Comparison of ENCODE assay signal across 8 cellular contexts in genomic region chr5:38141665-38142064, GRCh38.
"Had no signal": no experiment of that assay in that cellular context is flagged by ENCODE, and none has a peak within 500 bp of the region (broad histone marks: within the 10 kb centered on the region; RNA-seq: fewer than 3 reads in every experiment).

No MANE protein-coding gene starts in this region.

- H3K4me3 ChIP-seq: GM12878 had no signal

- FAIRE-seq: G401.6, GM12878, GM12891, GM12892, GM18507, GM19239 had no signal

- ATAC-seq: GM12878 had no signal

- DNase-seq: GDM1, GF-D8 had no signal
